ENCODE assay signal across 13 cellular contexts in genomic region chr6:83962592-83962991, GRCh38.
DNase-seq lines count a peak whose midpoint lies in the region; ATAC-seq and TF ChIP-seq lines count a peak whose summit lies in the region.
"Had no signal": no experiment of that assay in that cellular context is flagged by ENCODE, and none has a peak within 500 bp of the region (broad histone marks: within the 10 kb centered on the region; RNA-seq: fewer than 3 reads in every experiment).

No MANE protein-coding gene starts in this region.

- H3K36me3 ChIP-seq in tibial nerve = peaks cover 0 to 89% (median 0%) of the 10 kb centered on the region in 3 donors
- H3K36me3 ChIP-seq: breast epithelium had no signal

- H3K4me1 ChIP-seq in tibial nerve = no peaks in the 10 kb centered on the region
- H3K4me1 ChIP-seq: breast epithelium, parathyroid adenoma had no signal

- H3K4me3 ChIP-seq in tibial nerve = no peak overlapping the region
- H3K4me3 ChIP-seq: breast epithelium had no signal

- in situ Hi-C loops in GM13977 (cut with MboI; ENCODE audit: low pct_unique_long_range_greater_than_20kb, low sequenced_read_pairs, unreplicated experiment) = no loop called here

- ATAC-seq in GM19468 (IDR thresholded peaks at IDR 0.05; ENCODE audit: extremely low read depth, unreplicated experiment) (peak; percentile 58), HG02981 (IDR thresholded peaks at IDR 0.05; ENCODE audit: unreplicated experiment) (peak; percentile 75)
- ATAC-seq: left lobe of liver had no signal

- no peak for TF ChIP-seq POLR2A in tibial nerve (IDR thresholded peaks at IDR 0.05)

- no peaks in the 10 kb centered on the region for H3K27me3 ChIP-seq in tibial nerve
- H3K27me3 ChIP-seq: breast epithelium had no signal

- no peak overlapping the region for H3K27ac ChIP-seq in tibial nerve
- H3K27ac ChIP-seq: breast epithelium, parathyroid adenoma had no signal

- H3K9me3 ChIP-seq in tibial nerve = peaks cover 0 to 29% (median 5%) of the 10 kb centered on the region in 4 donors

- no peak for TF ChIP-seq EP300 in tibial nerve (IDR thresholded peaks at IDR 0.05)

- DNase-seq in GM13977 (ENCODE audit: low spot score) = peak; percentile 10
- DNase-seq in MV-4-11 (lab: John Stamatoyannopoulos, UW) = peak; percentile 90
- DNase-seq in tibial nerve (ENCODE audit: low spot score in 2 of 2) = no peak
- DNase-seq in SHP77 (lab: John Stamatoyannopoulos, UW) = no peak
- DNase-seq in AG08395 (ENCODE audit: low spot score) = no peak
- DNase-seq in NAMALWA (ENCODE audit: low spot score) = no peak
- DNase-seq: NCI-H2227 treated with DMSO at 0.1 percent for 48 hours, SW 1271 had no signal

- TF ChIP-seq CTCF in GM13977 (IDR thresholded peaks at IDR 0.05; ENCODE audit: extremely low read depth, insufficient read depth, missing control alignments) (no peak), tibial nerve (IDR thresholded peaks at IDR 0.05) (no peak)

Comparison
In these comparisons a context has a peak if more than half of its experiments do, and no peak if none do; other contexts are left out.
1. DNase-seq: peak in GM13977 (single experiment) and MV-4-11 (single experiment); none in tibial nerve (0 of 2), SHP77 (0 of 2), AG08395 (single experiment) and NAMALWA (single experiment).